Comparison of ENCODE assay signal across 15 cellular contexts in the genomic region with DNA sequence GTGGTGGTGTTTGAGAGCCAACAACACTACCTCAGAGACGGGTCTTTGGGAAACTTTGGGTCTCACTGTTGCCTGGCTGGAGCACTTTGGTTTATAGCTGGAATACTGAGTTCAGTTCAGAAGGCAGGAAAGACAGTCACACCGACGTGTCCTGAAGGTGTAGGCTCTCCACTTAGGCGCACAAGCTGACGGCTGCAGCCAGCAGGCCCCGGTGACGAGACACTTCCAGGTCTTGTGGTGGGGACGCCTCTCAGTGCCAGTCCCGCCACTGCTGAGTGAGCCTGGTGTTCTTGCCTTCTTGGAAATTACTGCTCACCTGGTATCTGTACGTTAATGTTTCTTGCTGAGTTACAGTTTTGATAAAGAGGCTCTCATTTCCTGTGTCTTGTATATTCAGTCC.
A peak's percentile ranks its signal among the peaks of the same experiment; 100 is the strongest.
DNase-seq lines count a peak whose midpoint lies in the region; ATAC-seq lines count a peak whose summit lies in the region.
"Had no signal": no experiment of that assay in that cellular context is flagged by ENCODE, and none has a peak within 500 bp of the region (broad histone marks: within the 10 kb centered on the region; RNA-seq: fewer than 3 reads in every experiment).

No MANE protein-coding gene starts in this region.

- no peak for ATAC-seq in stimulated activated effector memory CD8-positive, alpha-beta T cell treated with anti-CD3 and anti-CD28 coated beads, Interleukin-12 subunit alpha, Interleukin-12 subunit beta, amount 100 ng/mL, for 72 hours
- ATAC-seq in HG02970 (IDR thresholded peaks at IDR 0.05; ENCODE audit: low FRiP score, unreplicated experiment), result no peak
- ATAC-seq: A549 had no signal

- H3K4me3 Mint-ChIP-seq in activated T-cell treated with anti-CD3 and anti-CD28 coated beads, Interleukin-2, amount 50 U/mL, for 24 hours, result no peak overlapping the region
- no peak overlapping the region for H3K4me3 Mint-ChIP-seq in stimulated activated effector memory CD8-positive, alpha-beta T cell treated with anti-CD3 and anti-CD28 coated beads, Interleukin-12 subunit alpha, Interleukin-12 subunit beta, amount 100 ng/mL, for 72 hours
- H3K4me3 Mint-ChIP-seq: CD4-positive, alpha-beta T cell; H9 had no signal

- peaks cover 72% of the 10 kb centered on the region for H3K36me3 Mint-ChIP-seq in activated T-cell treated with anti-CD3 and anti-CD28 coated beads, Interleukin-2, amount 50 U/mL, for 24 hours (ENCODE audit: low read depth)
- H3K36me3 Mint-ChIP-seq in stimulated activated effector memory CD8-positive, alpha-beta T cell treated with anti-CD3 and anti-CD28 coated beads, Interleukin-12 subunit alpha, Interleukin-12 subunit beta, amount 100 ng/mL, for 72 hours, result peaks cover 69% of the 10 kb centered on the region

- DNase-seq in NCI-H510A treated with DMSO at 0.1 percent for 48 hours (lab: John Stamatoyannopoulos, UW) (peak; percentile 45), NCI-H510A (lab: John Stamatoyannopoulos, UW) (no peak)
- DNase-seq in activated T-cell treated with anti-CD3 and anti-CD28 coated beads, Interleukin-2, amount 50 U/mL, for 24 hours, result no peak
- DNase-seq in activated T-cell treated with anti-CD3 and anti-CD28 coated beads, Interleukin-2, amount 50 U/mL, for 1 hour, result no peak
- peak in 1 of 2 donors; percentile 13 for DNase-seq in stimulated activated effector memory CD8-positive, alpha-beta T cell treated with anti-CD3 and anti-CD28 coated beads, Interleukin-12 subunit alpha, Interleukin-12 subunit beta, amount 100 ng/mL, for 72 hours (ENCODE audit: low spot score in 2 of 2)
- no peak for DNase-seq in activated CD4-positive, alpha-beta T cell treated with anti-CD3 and anti-CD28 coated beads for 48 hours
- DNase-seq: AML-193; Caco-2; CD4-positive, alpha-beta T cell; DMS79; GF-D8; GOT3; H9 had no signal

- H3K27ac Mint-ChIP-seq in activated T-cell treated with anti-CD3 and anti-CD28 coated beads, Interleukin-2, amount 50 U/mL, for 24 hours, result peak overlapping the region; percentile 28
- H3K27ac Mint-ChIP-seq in stimulated activated effector memory CD8-positive, alpha-beta T cell treated with anti-CD3 and anti-CD28 coated beads, Interleukin-12 subunit alpha, Interleukin-12 subunit beta, amount 100 ng/mL, for 72 hours, result peak overlapping the region; percentile 48
- H3K27ac Mint-ChIP-seq: CD4-positive, alpha-beta T cell had no signal

- no peaks in the 10 kb centered on the region for H3K9me3 Mint-ChIP-seq in activated T-cell treated with anti-CD3 and anti-CD28 coated beads, Interleukin-2, amount 50 U/mL, for 24 hours
- no peaks in the 10 kb centered on the region for H3K9me3 Mint-ChIP-seq in stimulated activated effector memory CD8-positive, alpha-beta T cell treated with anti-CD3 and anti-CD28 coated beads, Interleukin-12 subunit alpha, Interleukin-12 subunit beta, amount 100 ng/mL, for 72 hours
- H3K9me3 Mint-ChIP-seq: CD4-positive, alpha-beta T cell; H9 had no signal

- peaks cover 17% of the 10 kb centered on the region for H3K4me1 Mint-ChIP-seq in activated T-cell treated with anti-CD3 and anti-CD28 coated beads, Interleukin-2, amount 50 U/mL, for 24 hours (ENCODE audit: low read depth)
- peaks cover 10% of the 10 kb centered on the region for H3K4me1 Mint-ChIP-seq in stimulated activated effector memory CD8-positive, alpha-beta T cell treated with anti-CD3 and anti-CD28 coated beads, Interleukin-12 subunit alpha, Interleukin-12 subunit beta, amount 100 ng/mL, for 72 hours

- no peaks in the 10 kb centered on the region for H3K27me3 Mint-ChIP-seq in activated T-cell treated with anti-CD3 and anti-CD28 coated beads, Interleukin-2, amount 50 U/mL, for 24 hours
- H3K27me3 Mint-ChIP-seq: CD4-positive, alpha-beta T cell had no signal
